8 cellular contexts compared by ENCODE assay signal in genomic region chr5:176534640-176535039, GRCh38. TPM values are rescaled to one million over a fixed set of nuclear protein-coding genes. Genes with fewer than 3 reads are reported as not detected.
DNase-seq lines count a peak whose midpoint lies in the region; ATAC-seq and TF ChIP-seq lines count a peak whose summit lies in the region.

No MANE protein-coding gene starts in this region.

- H3K36me3 ChIP-seq in RWPE2 (ENCODE audit: low read depth) (peaks cover 24% of the 10 kb centered on the region), skeletal muscle tissue (ENCODE audit: control insufficient read depth in 3 of 3, insufficient read depth in 3 of 3, low read length in 3 of 3) (peaks cover 9 to 18% (median 17%) of the 10 kb centered on the region in 3 donors)

- H3K4me1 ChIP-seq in RWPE2 (ENCODE audit: insufficient read depth, poor library complexity, severe bottlenecking) (peaks cover 27% of the 10 kb centered on the region), right cardiac atrium (ENCODE audit: control insufficient read depth, insufficient read depth, low read length) (peaks cover 20% of the 10 kb centered on the region), skeletal muscle tissue (ENCODE audit: control insufficient read depth in 3 of 3, insufficient read depth in 3 of 3, low read length in 3 of 3) (peaks cover 48 to 64% (median 54%) of the 10 kb centered on the region in 3 donors)

- peak overlapping the region; percentile 25 to 95 (median 81) for H3K9ac ChIP-seq in skeletal muscle tissue (ENCODE audit: low read depth in 1 of 3, low read length in 3 of 3)

- H3K27ac ChIP-seq in RWPE2 (ENCODE audit: poor library complexity, severe bottlenecking) = peak overlapping the region; percentile 85
- H3K27ac ChIP-seq in right cardiac atrium (ENCODE audit: low read length) = peak overlapping the region; percentile 22
- peak overlapping the region; percentile 97 for H3K27ac ChIP-seq in skeletal muscle tissue (ENCODE audit: low read depth, low read length)

- DNase-seq in GM13977 (ENCODE audit: low spot score) (peak; percentile 46), RWPE2 (ENCODE audit: low spot score) (no peak), right cardiac atrium (peak in 1 of 3 donors; percentile 14), NCI-H774 (lab: John Stamatoyannopoulos, UW) (no peak), NOMO-1 treated with DMSO at 0.1 percent for 48 hours (lab: John Stamatoyannopoulos, UW; ENCODE audit: unreplicated experiment) (no peak), mesenteric fat pad (ENCODE audit: low spot score) (no peak)

- H3K4me3 ChIP-seq in RWPE2 (ENCODE audit: severe bottlenecking) (no peak overlapping the region), right cardiac atrium (ENCODE audit: low read length) (no peak overlapping the region), skeletal muscle tissue (ENCODE audit: low read length in 3 of 3) (peak overlapping the region in 2 of 3 donors; percentile 92 to 100)

- H3K9me3 ChIP-seq in RWPE2 (ENCODE audit: severe bottlenecking) = no peaks in the 10 kb centered on the region
- H3K9me3 ChIP-seq in right cardiac atrium (ENCODE audit: control insufficient read depth, low read length) = no peaks in the 10 kb centered on the region
- H3K9me3 ChIP-seq in skeletal muscle tissue (ENCODE audit: control insufficient read depth in 3 of 3, low read length in 3 of 3) = no peaks in the 10 kb centered on the region

- in situ Hi-C loops in GM13977 (cut with MboI; ENCODE audit: low pct_unique_long_range_greater_than_20kb, low sequenced_read_pairs, unreplicated experiment) = no loop called here

- no peak for TF ChIP-seq CTCF in GM13977 (IDR thresholded peaks at IDR 0.05; ENCODE audit: extremely low read depth, insufficient read depth, missing control alignments)
- TF ChIP-seq CTCF in RWPE2 (IDR thresholded peaks at IDR 0.05; ENCODE audit: poor library complexity, severe bottlenecking) = no peak

- no peak for ATAC-seq in RWPE2 (ENCODE audit: low read depth)
- no peak for ATAC-seq in right cardiac atrium
- no peak for ATAC-seq in GM19467 (IDR thresholded peaks at IDR 0.05; ENCODE audit: unreplicated experiment)

- WGBS in right cardiac atrium = 68% methylated on average over 4 of the region's 4 CpGs

- intact Hi-C loops in right cardiac atrium (cut with DNase I) = loop anchor here in 2 of 4 donors (10.0 kb wide), 2 partner anchors 90 to 120 kb away; partner anchors contain the start of genes FAF2 (in 2 of the 2) and CLTB (in 1 of the 2)

- H3K27me3 ChIP-seq in RWPE2 (ENCODE audit: insufficient read depth, poor library complexity, severe bottlenecking) = no peaks in the 10 kb centered on the region
- no peaks in the 10 kb centered on the region for H3K27me3 ChIP-seq in right cardiac atrium (ENCODE audit: control insufficient read depth, insufficient read depth)
- H3K27me3 ChIP-seq in skeletal muscle tissue (ENCODE audit: control insufficient read depth in 3 of 3, insufficient read depth in 3 of 3, low read length in 3 of 3) = no peaks in the 10 kb centered on the region

RNA-seq across cellular contexts. Expression of gene RNF44, which starts 2.6 kb away (rescaled TPM):
- total RNA-seq in right cardiac atrium (10 to 100 TPM; 19.6 to 31.7 (median 26.4) TPM), skeletal muscle tissue (2.1 TPM), mesenteric fat pad (23.5 TPM)
- 16.5 TPM for polyA plus RNA-seq in right cardiac atrium

RNA-seq across cellular contexts. Expression of gene CDHR2, which starts 14.5 kb away (rescaled TPM):
- total RNA-seq in right cardiac atrium (under 1 TPM in 3 of 4 donors, not detected in 1; 0.40 to 0.92 (median 0.47) TPM), skeletal muscle tissue (not detected), mesenteric fat pad (0.45 TPM)
- polyA plus RNA-seq in right cardiac atrium = not detected

Comparison
In these comparisons a context has a peak if more than half of its experiments do, and no peak if none do; other contexts are left out.
1. H3K27ac ChIP-seq: peak in every context shown above with its lines; median percentile 97 in skeletal muscle tissue; 85 in RWPE2; 22 in right cardiac atrium.
2. H3K4me3 ChIP-seq: peak in skeletal muscle tissue (2 of 3); none in RWPE2 (single experiment) and right cardiac atrium (single experiment).